Comparison of ENCODE assay signal across 8 cellular contexts in the genomic region with DNA sequence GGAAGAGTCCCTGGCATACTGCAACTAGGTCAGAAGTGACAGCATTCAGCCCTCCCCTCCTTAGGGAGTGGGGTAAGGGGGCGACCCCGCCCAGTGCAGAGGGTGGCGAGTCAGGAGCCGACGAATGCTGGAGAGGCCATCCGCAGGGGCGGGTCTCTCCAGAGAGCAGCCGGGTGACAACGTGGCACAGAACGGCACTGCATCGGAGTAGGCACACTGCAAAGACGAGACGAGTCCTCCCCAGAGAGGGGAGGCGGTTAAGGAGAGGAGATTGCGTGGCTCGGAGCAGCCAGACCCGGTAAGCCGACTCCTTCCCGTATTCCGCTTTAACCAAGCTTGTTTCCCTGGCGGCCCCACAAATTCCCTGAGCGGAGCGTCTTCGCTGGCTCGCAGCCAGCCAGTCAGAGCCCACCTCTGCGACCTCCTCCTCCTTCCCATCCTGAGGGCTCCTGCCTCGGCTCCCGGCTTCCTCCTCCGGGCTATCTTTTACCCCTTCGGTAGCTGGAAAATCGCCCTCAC.
DNase-seq lines count a peak whose midpoint lies in the region.

No MANE protein-coding gene starts in this region.

- peak; percentile 59 for DNase-seq in activated effector memory CD4-positive, alpha-beta T cell treated with anti-CD3 and anti-CD28 coated beads, Interleukin-2, amount 50 U/mL, for 16 hours
- DNase-seq in activated effector memory CD4-positive, alpha-beta T cell treated with Interleukin-2 at 50 U/mL for 16 hours: no peak
- DNase-seq in adipocyte (ENCODE audit: low read depth) (peak; percentile 67), 8988T (no peak), NCI-H226 (no peak), NCI-H1694 (lab: John Stamatoyannopoulos, UW) (no peak)

- no peaks in the 10 kb centered on the region for H3K9me3 ChIP-seq in adipocyte (ENCODE audit: control insufficient read depth, low read length)
- H3K9me3 ChIP-seq in iPS-15b (ENCODE audit: control insufficient read depth, insufficient read depth, low read length): no peaks in the 10 kb centered on the region

- peaks cover 5% of the 10 kb centered on the region for H3K4me1 Mint-ChIP-seq in stimulated activated naive CD8-positive, alpha-beta T cell treated with anti-CD3 and anti-CD28 coated beads, Interleukin-15, Interleukin-2, amounts not matched to agents 100 ng/mL and 50 ng/mL, for 24 hours (ENCODE audit: low read depth)

- no peaks in the 10 kb centered on the region for H3K9me3 Mint-ChIP-seq in stimulated activated naive CD8-positive, alpha-beta T cell treated with anti-CD3 and anti-CD28 coated beads, Interleukin-15, Interleukin-2, amounts not matched to agents 100 ng/mL and 50 ng/mL, for 24 hours

- peaks cover 22% of the 10 kb centered on the region for H3K27me3 Mint-ChIP-seq in stimulated activated naive CD8-positive, alpha-beta T cell treated with anti-CD3 and anti-CD28 coated beads, Interleukin-15, Interleukin-2, amounts not matched to agents 100 ng/mL and 50 ng/mL, for 24 hours

- H3K27me3 ChIP-seq in adipocyte (replicated peaks; ENCODE audit: control insufficient read depth, insufficient read depth, low read length) (no peaks in the 10 kb centered on the region), iPS-15b (ENCODE audit: control insufficient read depth, insufficient read depth, low read length) (peaks cover 18% of the 10 kb centered on the region)

- no peak overlapping the region for H3K27ac Mint-ChIP-seq in stimulated activated naive CD8-positive, alpha-beta T cell treated with anti-CD3 and anti-CD28 coated beads, Interleukin-15, Interleukin-2, amounts not matched to agents 100 ng/mL and 50 ng/mL, for 24 hours

- H3K4me3 ChIP-seq in adipocyte (ENCODE audit: low read length) (peak overlapping the region; percentile 89), iPS-15b (ENCODE audit: low read depth, low read length) (peak overlapping the region; percentile 87)

- peak overlapping the region; percentile 98 for H3K9ac ChIP-seq in adipocyte (ENCODE audit: low read length)
- H3K9ac ChIP-seq in iPS-15b (ENCODE audit: low read depth, low read length): peak overlapping the region; percentile 91

- peak overlapping the region; percentile 57 for H3K4me3 Mint-ChIP-seq in stimulated activated naive CD8-positive, alpha-beta T cell treated with anti-CD3 and anti-CD28 coated beads, Interleukin-15, Interleukin-2, amounts not matched to agents 100 ng/mL and 50 ng/mL, for 24 hours

- H3K36me3 Mint-ChIP-seq in stimulated activated naive CD8-positive, alpha-beta T cell treated with anti-CD3 and anti-CD28 coated beads, Interleukin-15, Interleukin-2, amounts not matched to agents 100 ng/mL and 50 ng/mL, for 24 hours (ENCODE audit: low read depth): no peaks in the 10 kb centered on the region

- H3K4me1 ChIP-seq in adipocyte (ENCODE audit: control insufficient read depth, insufficient read depth, low read length): peaks cover 15% of the 10 kb centered on the region
- H3K4me1 ChIP-seq in iPS-15b (ENCODE audit: control insufficient read depth, insufficient read depth, low read length): peaks cover 6% of the 10 kb centered on the region

- no peaks in the 10 kb centered on the region for H3K36me3 ChIP-seq in adipocyte (ENCODE audit: control insufficient read depth, insufficient read depth, low read length, severe bottlenecking)
- no peaks in the 10 kb centered on the region for H3K36me3 ChIP-seq in iPS-15b (ENCODE audit: control insufficient read depth, insufficient read depth, low read length)

Comparison
In these comparisons a context has a peak if more than half of its experiments do, and no peak if none do; other contexts are left out.
1. DNase-seq: peak in activated effector memory CD4-positive, alpha-beta T cell treated with anti-CD3 and anti-CD28 coated beads, Interleukin-2, amount 50 U/mL, for 16 hours (single experiment) and adipocyte (single experiment); none in activated effector memory CD4-positive, alpha-beta T cell treated with Interleukin-2 at 50 U/mL for 16 hours (single experiment), 8988T (single experiment), NCI-H226 (single experiment) and NCI-H1694 (single experiment).